Comparison of ENCODE assay signal across 8 cellular contexts in genomic region chr14:35818346-35819115, GRCh38. TPM values are rescaled to one million over a fixed set of nuclear protein-coding genes. Genes with fewer than 3 reads are reported as not detected.
DNase-seq lines count a peak whose midpoint lies in the region; ATAC-seq, FAIRE-seq and TF ChIP-seq lines count a peak whose summit lies in the region.

No MANE protein-coding gene starts in this region.

- in situ Hi-C loops in Panc1 (cut with HindIII; ENCODE audit: low pct_unique_long_range_greater_than_20kb, low sequenced_read_pairs), result no loop called here

- H3K9me2 ChIP-seq in HCT116 (ENCODE audit: insufficient read depth), result no peaks in the 10 kb centered on the region

- CTCF ChIA-PET in HCT116 (lab: Charles Lee), result interaction anchor here (1.0 to 2.7 kb wide), 9 partner anchors 8 to 1487 kb away, joined by 3 to 14 read pairs (median 5); partner anchors contain the start of genes BRMS1L and RALGAPA1
- CTCF ChIA-PET in Panc1 (lab: Charles Lee), result interaction anchor here (0.6 kb wide), 1 partner anchor 92 kb away, joined by 3 read pairs; no protein-coding TSS in a partner anchor
- CTCF ChIA-PET in endothelial cell of umbilical vein (lab: Charles Lee), result interaction anchor here (0.6 to 3.1 kb wide), 24 partner anchors 8 to 1487 kb away, joined by 3 to 28 read pairs (median 4); partner anchors contain the start of genes BRMS1L, INSM2 and RALGAPA1

- H3K27ac ChIP-seq in HCT116 (ENCODE audit: low read depth, low read length), result no peak overlapping the region
- H3K27ac ChIP-seq in Panc1 (ENCODE audit: low read length), result no peak overlapping the region
- H3K27ac ChIP-seq in endothelial cell of umbilical vein (ENCODE audit: insufficient read depth, low read depth, low read length), result no peak overlapping the region

- RAD21 ChIA-PET in HCT116 (lab: Charles Lee; ENCODE audit: low non-redundant PET in 1 of 2, low total read pairs in 2 of 2, uncharacterized antibody in 2 of 2, unreplicated experiment in 2 of 2), result no interaction called here

- H3K79me2 ChIP-seq in HCT116 (ENCODE audit: insufficient read depth, low read length), result no peaks in the 10 kb centered on the region
- H3K79me2 ChIP-seq in endothelial cell of umbilical vein (ENCODE audit: control insufficient read depth, insufficient read depth, low read length), result no peaks in the 10 kb centered on the region

- TF ChIP-seq CTCF in HCT116 (IDR thresholded peaks at IDR 0.05 in 2 of 3, conservative IDR thresholded peaks at IDR 0.05 in 1 of 3; ENCODE audit: borderline replicate concordance in 1 of 3, insufficient read depth in 1 of 3, low read depth in 2 of 3, low read length in 2 of 3) (peak; percentile 42 to 69 (median 59); a peak in 5 of 6 replicates), Panc1 (IDR thresholded peaks at IDR 0.05) (peak; percentile 67; the same call in 1 of the 2 replicates), endothelial cell of umbilical vein (IDR thresholded peaks at IDR 0.05; ENCODE audit: extremely low read depth in 1 of 2, insufficient read depth in 1 of 2, low read depth in 1 of 2, low read length in 2 of 2) (peak; percentile 22 to 43)

- no peaks in the 10 kb centered on the region for H3K9me1 ChIP-seq in endothelial cell of umbilical vein (replicated peaks; ENCODE audit: control insufficient read depth, extremely low read depth, insufficient read depth, low read length)

- BruUV-seq in HCT116 (replicated peaks; lab: Mats Ljungman, UMichigan) (no TSS peak), Panc1 (replicated peaks; lab: Mats Ljungman, UMichigan) (no TSS peak), endothelial cell of umbilical vein (replicated peaks; lab: Mats Ljungman, UMichigan) (no TSS peak)

- no peak overlapping the region for H3K4me3 ChIP-seq in HCT116 (replicated peaks in 1 of 2; ENCODE audit: low read depth in 1 of 2, low read length in 2 of 2)
- no peak overlapping the region for H3K4me3 ChIP-seq in Panc1 (ENCODE audit: low read depth in 2 of 2, low read length in 2 of 2)
- H3K4me3 ChIP-seq in endothelial cell of umbilical vein (replicated peaks in 1 of 3; ENCODE audit: insufficient read depth in 1 of 3, low read depth in 1 of 3, low read length in 3 of 3), result no peak overlapping the region

- H2AFZ ChIP-seq in HCT116 (ENCODE audit: low read depth, low read length, poor library complexity, severe bottlenecking), result no peak overlapping the region
- no peak overlapping the region for H2AFZ ChIP-seq in endothelial cell of umbilical vein (ENCODE audit: low read depth, low read length)

- FAIRE-seq in endothelial cell of umbilical vein (lab: Jason Lieb, UNC), result peak; percentile 33

- H3K27me3 ChIP-seq in HCT116 (ENCODE audit: insufficient read depth, low read length) (no peaks in the 10 kb centered on the region), Panc1 (ENCODE audit: control insufficient read depth, insufficient read depth, low read length) (no peaks in the 10 kb centered on the region), endothelial cell of umbilical vein (ENCODE audit: control insufficient read depth in 2 of 2, insufficient read depth in 2 of 2, low read length in 2 of 2) (peaks cover 6 to 14% of the 10 kb centered on the region in 2 experiments)

- dilution Hi-C loops in endothelial cell of umbilical vein (cut with MboI; ENCODE audit: extremely low pct_ligation_motif_present, low sequenced_read_pairs), result no loop called here

- H3K9me3 ChIP-seq in HCT116 (ENCODE audit: control insufficient read depth in 1 of 2, insufficient read depth in 1 of 2, low read depth in 1 of 2, low read length in 2 of 2), result no peaks in the 10 kb centered on the region
- H3K9me3 ChIP-seq in Panc1 (ENCODE audit: control insufficient read depth, insufficient read depth, low read depth, low read length), result no peaks in the 10 kb centered on the region
- no peaks in the 10 kb centered on the region for H3K9me3 ChIP-seq in endothelial cell of umbilical vein (replicated peaks; ENCODE audit: control insufficient read depth, insufficient read depth, low read length)

- ATAC-seq in HCT116 (no peak; the same call in none of the 2 replicates), Panc1 (peak; percentile 79), GM19395 (IDR thresholded peaks at IDR 0.05; ENCODE audit: unreplicated experiment) (no peak)

- H3K4me2 ChIP-seq in HCT116 (ENCODE audit: low read length) (no peak overlapping the region), endothelial cell of umbilical vein (ENCODE audit: insufficient read depth, low read length) (no peak overlapping the region)

- intact Hi-C loops in HCT116 (cut with micrococcal nuclease) (loop anchor here (5.0 to 10.0 kb wide), 2 partner anchors 396 to 694 kb away; partner anchors contain the start of genes PPP2R3C and PRORP), Panc1 (cut with micrococcal nuclease; ENCODE audit: unreplicated experiment) (loop anchor here (10.0 kb wide), 1 partner anchor 374 kb away; no protein-coding TSS in a partner anchor), endothelial cell of umbilical vein (cut with micrococcal nuclease) (loop anchor here (5.0 to 10.0 kb wide), 2 partner anchors 124 to 396 kb away; no protein-coding TSS in a partner anchor)

- TF ChIP-seq RAD21 in HCT116 (IDR thresholded peaks at IDR 0.05; ENCODE audit: low read depth), result peak; percentile 77

- DNase-seq in DMS53 treated with DMSO at 0.1 percent for 48 hours (lab: John Stamatoyannopoulos, UW; ENCODE audit: unreplicated experiment) (peak; percentile 12), HCT116 (ENCODE audit: low read depth, low spot score) (no peak), Panc1 (ENCODE audit: low read depth, low spot score) (no peak), endothelial cell of umbilical vein (ENCODE audit: low read depth, low spot score) (peak; percentile 64), midbrain (lab: John Stamatoyannopoulos, UW) (peak; percentile 59), NOMO-1 treated with DMSO at 0.1 percent for 48 hours (lab: John Stamatoyannopoulos, UW; ENCODE audit: unreplicated experiment) (no peak)
- no peak for DNase-seq in activated effector memory CD4-positive, alpha-beta T cell treated with anti-CD3 and anti-CD28 coated beads, Interleukin-2, amount 50 U/mL, for 16 hours

- POLR2A ChIA-PET in HCT116 (lab: Charles Lee), result interaction anchor here (1.7 to 2.0 kb wide), 2 partner anchors 8 to 10 kb away, joined by 6 to 10 read pairs; partner anchors contain the start of genes BRMS1L and RALGAPA1
- POLR2A ChIA-PET in Panc1 (lab: Charles Lee), result no interaction called here
- POLR2A ChIA-PET in endothelial cell of umbilical vein (lab: Charles Lee), result no interaction called here

- H3K36me3 ChIP-seq in HCT116 (ENCODE audit: control insufficient read depth in 1 of 2, insufficient read depth in 2 of 2, low read length in 2 of 2), result no peaks in the 10 kb centered on the region
- H3K36me3 ChIP-seq in Panc1 (ENCODE audit: control insufficient read depth, insufficient read depth, low read length), result no peaks in the 10 kb centered on the region
- H3K36me3 ChIP-seq in endothelial cell of umbilical vein (ENCODE audit: control insufficient read depth in 2 of 2, extremely low read depth in 1 of 2, insufficient read depth in 2 of 2, low read length in 2 of 2), result no peaks in the 10 kb centered on the region

- H4K20me1 ChIP-seq in HCT116 (ENCODE audit: insufficient read depth) (no peaks in the 10 kb centered on the region), endothelial cell of umbilical vein (replicated peaks; ENCODE audit: control insufficient read depth, extremely low read depth, insufficient read depth, low read length) (no peaks in the 10 kb centered on the region)

- H3K4me1 ChIP-seq in HCT116 (ENCODE audit: control insufficient read depth in 1 of 2, insufficient read depth in 2 of 2, low read length in 2 of 2) (peaks cover 0 to 6% of the 10 kb centered on the region in 2 experiments; a peak in 1 of 4 replicates), Panc1 (ENCODE audit: control insufficient read depth, insufficient read depth, low read length) (no peaks in the 10 kb centered on the region), endothelial cell of umbilical vein (ENCODE audit: control insufficient read depth, extremely low read depth, insufficient read depth, low read length) (no peaks in the 10 kb centered on the region)

- no peak overlapping the region for H3K9ac ChIP-seq in HCT116 (ENCODE audit: low read length)
- no peak overlapping the region for H3K9ac ChIP-seq in endothelial cell of umbilical vein (replicated peaks; ENCODE audit: extremely low read depth, insufficient read depth, low read length)

- no peak for TF ChIP-seq POLR2A in HCT116 (IDR thresholded peaks at IDR 0.05; ENCODE audit: borderline replicate concordance, extremely low read depth, insufficient read depth, insufficient read length)
- no peak for TF ChIP-seq POLR2A in endothelial cell of umbilical vein (IDR thresholded peaks at IDR 0.05; ENCODE audit: low read depth, low read length)

TF ChIP-seq in HCT116, 20 proteins besides CTCF, POLR2A, EP300 and RAD21 (continues in another document):
- TF ChIP-seq EGR1 (IDR thresholded peaks at IDR 0.05; ENCODE audit: low read depth), result no peak

TF ChIP-seq in endothelial cell of umbilical vein, 7 proteins besides CTCF, POLR2A, EP300 and RAD21 (continues in another document):
- TF ChIP-seq MYC (IDR thresholded peaks at IDR 0.05; ENCODE audit: low read depth, low read length), result no peak
- no peak for TF ChIP-seq GATA2 (IDR thresholded peaks at IDR 0.05; ENCODE audit: insufficient read depth, insufficient read length, low read depth, low read length)

RNA-seq across cellular contexts. Expression of gene BRMS1L, which starts 7.6 kb away (rescaled TPM):
- 6.2 TPM for total RNA-seq in HCT116 (2021; ENCODE audit: unreplicated experiment)
- polyA plus RNA-seq in HCT116 (2012), result 1.8 and 2.7 TPM in 2 replicates
- total RNA-seq in Panc1 (2021; ENCODE audit: unreplicated experiment), result 10.5 TPM
- polyA plus RNA-seq in Panc1 (2012; ENCODE audit: insufficient read length), result 8.0 TPM
- 7.7 and 11.2 TPM in 2 replicates for total RNA-seq in endothelial cell of umbilical vein
- polyA plus RNA-seq in endothelial cell of umbilical vein, result 2.5 and 4.0 TPM in 2 replicates
- 4.3 and 4.8 TPM in 2 replicates for polyA plus RNA-seq in endothelial cell of umbilical vein (2011; cell fraction: cytosol; rRNA removed)
- polyA plus RNA-seq in endothelial cell of umbilical vein (2011; cell fraction: nucleus; rRNA removed), result 8.5 and 11.8 TPM in 2 replicates
- polyA plus RNA-seq in endothelial cell of umbilical vein (2012), result 6.4 and 10.2 TPM in 2 replicates
- 2.6 and 6.2 TPM in 2 replicates for polyA minus RNA-seq in endothelial cell of umbilical vein
- polyA minus RNA-seq in endothelial cell of umbilical vein (2011; cell fraction: cytosol; rRNA and poly(A)+ RNA removed), result 2.8 TPM
- 6.7 and 9.5 TPM in 2 replicates for polyA minus RNA-seq in endothelial cell of umbilical vein (2011; cell fraction: nucleus; rRNA and poly(A)+ RNA removed)

RNA-seq across cellular contexts. Expression of gene RALGAPA1, which starts 9.4 kb away (rescaled TPM):
- 29.3 TPM for total RNA-seq in HCT116 (2021; ENCODE audit: unreplicated experiment)
- 5.4 and 6.6 TPM in 2 replicates for polyA plus RNA-seq in HCT116 (2012)
- 31.5 TPM for total RNA-seq in Panc1 (2021; ENCODE audit: unreplicated experiment)
- 9.3 TPM for polyA plus RNA-seq in Panc1 (2012; ENCODE audit: insufficient read length)
- total RNA-seq in endothelial cell of umbilical vein, result 25.1 and 30.9 TPM in 2 replicates
- 6.0 and 6.1 TPM in 2 replicates for polyA plus RNA-seq in endothelial cell of umbilical vein
- 4.3 and 4.8 TPM in 2 replicates for polyA plus RNA-seq in endothelial cell of umbilical vein (2011; cell fraction: cytosol; rRNA removed)
- polyA plus RNA-seq in endothelial cell of umbilical vein (2011; cell fraction: nucleus; rRNA removed), result 38.6 and 40.9 TPM in 2 replicates
- 7.1 and 9.5 TPM in 2 replicates for polyA plus RNA-seq in endothelial cell of umbilical vein (2012)
- polyA minus RNA-seq in endothelial cell of umbilical vein, result 31.6 and 32.9 TPM in 2 replicates
- polyA minus RNA-seq in endothelial cell of umbilical vein (2011; cell fraction: cytosol; rRNA and poly(A)+ RNA removed), result 13.3 TPM
- 95.1 and 132 TPM in 2 replicates for polyA minus RNA-seq in endothelial cell of umbilical vein (2011; cell fraction: nucleus; rRNA and poly(A)+ RNA removed)

Comparison
In these comparisons a context has a peak if more than half of its experiments do, and no peak if none do; other contexts are left out.
1. DNase-seq: peak in DMS53 treated with DMSO at 0.1 percent for 48 hours (single experiment), endothelial cell of umbilical vein (single experiment) and midbrain (single experiment); none in HCT116 (single experiment), Panc1 (single experiment), activated effector memory CD4-positive, alpha-beta T cell treated with anti-CD3 and anti-CD28 coated beads, Interleukin-2, amount 50 U/mL, for 16 hours (single experiment) and NOMO-1 treated with DMSO at 0.1 percent for 48 hours (single experiment).
2. Peak in every context shown above with its lines, with median percentiles within 50 percentile points of each other: CTCF ChIP-seq.